ENCODE assay signal across 8 cellular contexts in the genomic region with DNA sequence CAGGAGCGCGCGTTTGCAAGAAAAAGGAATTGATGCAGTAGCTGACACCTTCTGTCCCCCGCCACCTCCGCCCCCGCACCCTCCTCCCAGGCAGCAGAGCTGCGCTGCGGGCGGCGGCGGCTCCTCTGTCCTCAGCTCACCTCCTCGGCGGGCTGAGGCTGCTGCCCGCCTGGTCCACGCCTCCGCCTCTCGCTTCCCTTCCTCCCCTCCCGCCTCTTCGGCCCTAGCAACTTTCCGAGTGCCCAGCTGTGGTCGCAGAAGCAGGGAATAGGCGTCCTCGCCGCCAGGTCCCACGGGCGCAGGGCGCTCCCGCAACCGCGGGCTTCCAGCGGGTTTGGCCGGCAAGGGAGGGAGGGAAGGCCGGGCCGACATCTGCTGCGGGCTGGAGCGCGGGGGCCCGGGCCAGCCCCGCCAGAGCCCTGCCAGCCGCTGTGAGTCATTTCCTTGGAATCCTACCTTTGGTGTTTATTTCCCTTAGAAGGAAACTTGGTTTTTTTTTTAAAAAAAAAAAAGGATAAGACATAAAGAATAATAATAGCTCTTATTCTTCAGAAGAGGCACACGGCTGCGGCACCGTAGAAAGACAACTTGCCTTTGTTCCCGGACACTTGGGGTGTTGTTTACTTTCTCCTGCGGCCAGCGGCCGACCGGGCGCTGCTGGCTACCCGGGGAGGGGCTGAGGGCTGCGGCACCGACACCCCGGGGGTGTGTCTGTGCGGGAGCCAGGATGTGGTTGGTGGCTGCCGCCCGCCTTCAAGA. TPM values are rescaled to one million over a fixed set of nuclear protein-coding genes. Genes with fewer than 3 reads are reported as not detected.
A peak's percentile ranks its signal among the peaks of the same experiment; 100 is the strongest.
DNase-seq lines count a peak whose midpoint lies in the region; ATAC-seq and TF ChIP-seq lines count a peak whose summit lies in the region.

No MANE protein-coding gene starts in this region.

- no peaks in the 10 kb centered on the region for H3K36me3 ChIP-seq in BLaER1 treated with 17β-estradiol and CSF1 and Interleukin-3, amounts not matched to agents 10 nM and 100 nM
- H3K36me3 ChIP-seq in HUES64 (ENCODE audit: insufficient read depth, low read length) (no peaks in the 10 kb centered on the region; the same call in 1 of the 2 replicates), fibroblast of lung (ENCODE audit: control insufficient read depth, insufficient read depth, low read length) (no peaks in the 10 kb centered on the region), muscle layer of duodenum (ENCODE audit: control insufficient read depth in 1 of 2, insufficient read depth in 2 of 2, low read length in 2 of 2) (peaks cover 0 to 4% of the 10 kb centered on the region in 2 donors)

- H2AFZ ChIP-seq in fibroblast of lung (ENCODE audit: low read length), result peak overlapping the region; percentile 26

- peaks cover 10 to 22% (median 18%) of the 10 kb centered on the region in 10 experiments; a peak in 17 of 20 replicates for H3K4me1 ChIP-seq in BLaER1 treated with 17β-estradiol and CSF1 and Interleukin-3, amounts not matched to agents 10 nM and 100 nM
- peaks cover 37% of the 10 kb centered on the region for H3K4me1 ChIP-seq in HUES64 (ENCODE audit: insufficient read depth, low read length)
- H3K4me1 ChIP-seq in fibroblast of lung (ENCODE audit: control insufficient read depth, extremely low read depth, insufficient read depth, low read length), result peaks cover 7% of the 10 kb centered on the region
- H3K4me1 ChIP-seq in muscle layer of duodenum (ENCODE audit: control insufficient read depth in 1 of 2, insufficient read depth in 2 of 2, low read length in 2 of 2), result peaks cover 0 to 60% of the 10 kb centered on the region in 2 donors

- H4K20me1 ChIP-seq in BLaER1 treated with 17β-estradiol and CSF1 and Interleukin-3, amounts not matched to agents 10 nM and 100 nM, result peaks cover 0 to 27% (median 18%) of the 10 kb centered on the region in 11 experiments; a peak in 16 of 22 replicates
- H4K20me1 ChIP-seq in fibroblast of lung (ENCODE audit: control insufficient read depth, extremely low read depth, insufficient read depth, low read length), result no peaks in the 10 kb centered on the region

- peak overlapping the region; percentile 80 to 99 (median 95) for H3K4me2 ChIP-seq in BLaER1 treated with 17β-estradiol and CSF1 and Interleukin-3, amounts not matched to agents 10 nM and 100 nM
- H3K4me2 ChIP-seq in fibroblast of lung (ENCODE audit: extremely low read depth, insufficient read depth, low read length), result peak overlapping the region; percentile 91

- TF ChIP-seq CTCF in WI38 (IDR thresholded peaks at IDR 0.05; ENCODE audit: low read depth, low read length) (no peak), fibroblast of lung (conservative IDR thresholded peaks at IDR 0.05 in 1 of 2, IDR thresholded peaks at IDR 0.05 in 1 of 2; ENCODE audit: low read depth in 1 of 2, low read length in 2 of 2) (no peak)

- WGBS in HUES64, result under 1% methylated on average over 56 of the region's 56 CpGs

- H3K79me2 ChIP-seq in fibroblast of lung (ENCODE audit: control insufficient read depth, insufficient read depth, low read length), result no peaks in the 10 kb centered on the region

- peaks cover 88 to 100% (median 98%) of the 10 kb centered on the region in 11 experiments for H3K27me3 ChIP-seq in BLaER1 treated with 17β-estradiol and CSF1 and Interleukin-3, amounts not matched to agents 10 nM and 100 nM
- peaks cover 61% of the 10 kb centered on the region for H3K27me3 ChIP-seq in HUES64 (ENCODE audit: insufficient read depth, low read length)
- peaks cover 4% of the 10 kb centered on the region for H3K27me3 ChIP-seq in fibroblast of lung (ENCODE audit: control insufficient read depth, insufficient read depth, low read length)
- H3K27me3 ChIP-seq in muscle layer of duodenum (ENCODE audit: low read depth, low read length), result no peaks in the 10 kb centered on the region

- no peaks in the 10 kb centered on the region for H3K9me3 ChIP-seq in BLaER1 treated with 17β-estradiol and CSF1 and Interleukin-3, amounts not matched to agents 10 nM and 100 nM (replicated peaks in 1 of 11)
- H3K9me3 ChIP-seq in HUES64 (ENCODE audit: insufficient read depth, low read depth, low read length), result no peaks in the 10 kb centered on the region
- H3K9me3 ChIP-seq in fibroblast of lung (ENCODE audit: control insufficient read depth, insufficient read depth, low read depth, low read length), result no peaks in the 10 kb centered on the region
- no peaks in the 10 kb centered on the region for H3K9me3 ChIP-seq in muscle layer of duodenum (ENCODE audit: control insufficient read depth in 1 of 2, low read length in 2 of 2)

- ATAC-seq in HG03378 (IDR thresholded peaks at IDR 0.05; ENCODE audit: unreplicated experiment), result no peak

- peak overlapping the region in 8 of 11 experiments; percentile 13 to 63 (median 31); a peak in 7 of 22 replicates for H3K9ac ChIP-seq in BLaER1 treated with 17β-estradiol and CSF1 and Interleukin-3, amounts not matched to agents 10 nM and 100 nM
- H3K9ac ChIP-seq in HUES64 (ENCODE audit: low read depth, low read length) (peak overlapping the region; percentile 70), fibroblast of lung (ENCODE audit: insufficient read depth, low read length) (peak overlapping the region; percentile 48)

- DNase-seq in fibroblast of lung (ENCODE audit: low read depth in 2 of 2) (peak; percentile 35 to 83), ureter (ENCODE audit: low spot score) (peak; percentile 48), MV-4-11 (lab: John Stamatoyannopoulos, UW) (no peak)

- peak overlapping the region; percentile 52 to 69 (median 58) for H3K4me3 ChIP-seq in BLaER1 treated with 17β-estradiol and CSF1 and Interleukin-3, amounts not matched to agents 10 nM and 100 nM
- H3K4me3 ChIP-seq in HUES64 (ENCODE audit: low read length), result peak overlapping the region; percentile 75
- peak overlapping the region; percentile 74 for H3K4me3 ChIP-seq in WI38 (ENCODE audit: low read depth, low read length)
- H3K4me3 ChIP-seq in fibroblast of lung (replicated peaks in 1 of 4; ENCODE audit: control extremely low read depth in 1 of 4, insufficient read depth in 1 of 4, low read depth in 3 of 4, low read length in 4 of 4), result peak overlapping the region; percentile 10 to 61 (median 52)
- peak overlapping the region; percentile 59 to 93 for H3K4me3 ChIP-seq in muscle layer of duodenum (ENCODE audit: low read depth in 1 of 2, low read length in 2 of 2)

- no peak overlapping the region for H3K27ac ChIP-seq in BLaER1 treated with 17β-estradiol and CSF1 and Interleukin-3, amounts not matched to agents 10 nM and 100 nM
- H3K27ac ChIP-seq in HUES64 (ENCODE audit: low read depth, low read length), result peak overlapping the region; percentile 31; the same call in 1 of the 2 replicates
- H3K27ac ChIP-seq in fibroblast of lung (ENCODE audit: insufficient read depth, low read length), result peak overlapping the region; percentile 1
- H3K27ac ChIP-seq in muscle layer of duodenum (ENCODE audit: low read length), result no peak overlapping the region

RNA-seq across cellular contexts. Expression of gene SERTAD4, which starts 1.1 kb away (rescaled TPM):
- 4.7 TPM for polyA plus RNA-seq in HUES64 (2013, experiment 1 of 2)
- 4.8 TPM for polyA plus RNA-seq in HUES64 (2013, experiment 2 of 2)
- total RNA-seq in fibroblast of lung, result under 0.01 and 0.17 TPM in 2 replicates
- 0.87 and 7.6 TPM in 2 replicates for polyA plus RNA-seq in fibroblast of lung
- polyA plus RNA-seq in fibroblast of lung (2012), result 0.66 and 5.6 TPM in 2 replicates
- polyA minus RNA-seq in fibroblast of lung (ENCODE audit: low replicate concordance), result 0.33 and 1.7 TPM in 2 replicates
- total RNA-seq in ureter, result 2.1 TPM

Comparison
In these comparisons a context has a peak if more than half of its experiments do, and no peak if none do; other contexts are left out.
1. H3K27ac ChIP-seq: peak in HUES64 (single experiment) and fibroblast of lung (single experiment); none in BLaER1 treated with 17β-estradiol and CSF1 and Interleukin-3, amounts not matched to agents 10 nM and 100 nM (0 of 11) and muscle layer of duodenum (single experiment).
2. Peak in every context shown above with its lines, with median percentiles within 50 percentile points of each other: H3K4me3 ChIP-seq and H3K9ac ChIP-seq.